12 cellular contexts compared by ENCODE assay signal in the genomic region with DNA sequence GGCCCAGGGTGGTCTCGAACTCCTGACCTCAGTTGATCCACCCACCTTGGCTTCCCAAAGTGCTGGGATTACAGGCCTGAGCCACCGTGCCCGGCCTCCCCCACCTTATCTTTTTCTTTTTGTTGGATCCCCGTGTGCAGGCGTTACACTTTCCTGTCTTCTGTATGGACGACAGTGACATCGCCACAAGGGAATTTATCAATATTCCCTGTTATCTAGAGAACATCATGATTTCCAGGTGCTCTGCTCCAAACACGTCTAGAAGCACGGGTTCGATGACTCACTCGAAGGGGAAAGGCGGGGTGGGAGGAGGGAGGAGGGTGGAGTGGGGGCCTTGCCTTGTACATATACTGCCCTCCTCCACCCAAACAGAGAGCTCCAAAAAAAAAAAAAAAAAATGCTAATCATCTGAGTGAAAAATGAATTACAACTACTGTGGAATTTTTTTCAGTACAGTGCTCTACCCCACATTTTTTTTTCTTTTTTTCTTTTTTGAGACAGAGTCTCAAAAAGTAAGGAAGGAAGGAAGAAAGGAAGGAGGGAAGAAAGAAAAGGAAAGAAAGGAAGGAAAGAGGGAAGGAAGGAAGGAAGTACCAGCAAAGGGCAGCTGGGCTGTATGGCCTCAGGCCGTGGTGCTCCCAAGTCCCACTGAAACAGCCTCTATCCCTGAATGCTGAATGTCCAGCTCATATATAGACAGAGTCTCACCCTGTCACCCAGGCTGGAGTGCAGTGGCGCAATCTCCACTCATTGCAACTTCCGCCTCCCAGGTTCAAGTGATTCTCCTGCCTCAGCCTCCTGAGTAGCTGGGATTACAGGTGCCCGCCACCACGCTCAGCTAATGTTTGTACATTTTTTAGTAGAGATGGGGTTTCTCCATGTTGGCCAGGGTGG. TPM values are rescaled to one million over a fixed set of nuclear protein-coding genes. Genes with fewer than 3 reads are reported as not detected.
DNase-seq lines count a peak whose midpoint lies in the region; ATAC-seq and TF ChIP-seq lines count a peak whose summit lies in the region.
"Had no signal": no experiment of that assay in that cellular context is flagged by ENCODE, and none has a peak within 500 bp of the region (broad histone marks: within the 10 kb centered on the region; RNA-seq: fewer than 3 reads in every experiment).

No MANE protein-coding gene starts in this region.

- no peak overlapping the region for H3K9ac ChIP-seq in IMR-90 (ENCODE audit: low read depth, low read length)
- H3K9ac ChIP-seq: KMS-11 had no signal

- in situ Hi-C loops in IMR-90 (cut with MboI; ENCODE audit: low sequenced_read_pairs), result no loop called here

- H2BK120ac ChIP-seq in IMR-90 (ENCODE audit: low read depth, low read length), result no peak overlapping the region

- H3K23ac ChIP-seq in IMR-90 (ENCODE audit: low read depth, low read length), result no peak overlapping the region

- POLR2A ChIA-PET in A673 (lab: Charles Lee; ENCODE audit: low non-redundant PET), result no interaction called here
- POLR2A ChIA-PET in IMR-90 (lab: Charles Lee; ENCODE audit: unreplicated experiment), result no interaction called here
- POLR2A ChIA-PET in OCI-LY7 (lab: Charles Lee), result interaction anchor here (0.6 kb wide), 2 partner anchors 234 to 671 kb away, joined by 3 to 5 read pairs; no protein-coding TSS in a partner anchor

- no peak for TF ChIP-seq CTCF in A673 (conservative IDR thresholded peaks at IDR 0.05; ENCODE audit: low read depth, low read length)
- TF ChIP-seq CTCF in IMR-90 (conservative IDR thresholded peaks at IDR 0.05; ENCODE audit: low read depth, low read length), result no peak
- TF ChIP-seq CTCF in lower leg skin (IDR thresholded peaks at IDR 0.05), result no peak
- TF ChIP-seq CTCF in OCI-LY7 (conservative IDR thresholded peaks at IDR 0.05; ENCODE audit: low read length), result no peak

- WGBS in IMR-90 (ENCODE audit: extremely low coverage in 2 of 2, insufficient read length in 1 of 2), 2 experiments, result 71% methylated on average over 4 of the region's 17 CpGs; no CpG with 5 or more reads in 1 of the 2 experiments
- 49 to 62% methylated on average over 17 of the region's 17 CpGs for WGBS in lower leg skin, 2 donors

- no peak overlapping the region for H2BK20ac ChIP-seq in IMR-90 (ENCODE audit: low read depth, low read length)

- no peak overlapping the region for H4K8ac ChIP-seq in IMR-90 (ENCODE audit: low read depth in 2 of 2, low read length in 2 of 2)

- H3K79me1 ChIP-seq in IMR-90 (ENCODE audit: low read depth in 1 of 2, low read length in 2 of 2), result no peaks in the 10 kb centered on the region; a peak in 1 of 4 replicates

- H3K4me1 ChIP-seq in A673 (ENCODE audit: insufficient read depth, low read length, poor library complexity, severe bottlenecking) (no peaks in the 10 kb centered on the region), IMR-90 (ENCODE audit: control insufficient read depth, insufficient read depth, low read length) (peaks cover 2% of the 10 kb centered on the region; the same call in 1 of the 2 replicates), OCI-LY7 (ENCODE audit: insufficient read depth, low read length, poor library complexity, severe bottlenecking) (no peaks in the 10 kb centered on the region)

- CTCF ChIA-PET in A673 (lab: Charles Lee) (interaction anchor here (0.6 kb wide), 1 partner anchor 66 kb away, joined by 3 read pairs; no protein-coding TSS in a partner anchor), IMR-90 (lab: Yijun Ruan, JAX) (interaction anchor here (0.6 kb wide), 1 partner anchor 311 kb away, joined by 3 read pairs; no protein-coding TSS in a partner anchor), OCI-LY7 (lab: Charles Lee; ENCODE audit: unreplicated experiment) (no interaction called here)

- no peak overlapping the region for H2AK5ac ChIP-seq in IMR-90 (ENCODE audit: low read depth, low read length)

- H3K9me1 ChIP-seq in IMR-90 (ENCODE audit: insufficient read depth, low read length), result no peaks in the 10 kb centered on the region

- H2AK9ac ChIP-seq in IMR-90 (replicated peaks; ENCODE audit: low read depth, low read length, poor library complexity), result no peak overlapping the region

- H3K27me3 ChIP-seq in A673 (replicated peaks; ENCODE audit: insufficient read depth, low read depth, low read length, poor library complexity), result no peaks in the 10 kb centered on the region
- no peaks in the 10 kb centered on the region for H3K27me3 ChIP-seq in IMR-90 (ENCODE audit: control insufficient read depth, insufficient read depth, low read length)

- no peak overlapping the region for H3K4me2 ChIP-seq in IMR-90 (ENCODE audit: low read depth, low read length)
- H3K4me2 ChIP-seq in OCI-LY7 (ENCODE audit: low read length), result no peak overlapping the region
- H3K4me2 ChIP-seq: KMS-11 had no signal

- H2AFZ ChIP-seq in IMR-90 (replicated peaks; ENCODE audit: low read length, poor library complexity) (no peak overlapping the region), OCI-LY7 (ENCODE audit: low read length) (no peak overlapping the region)

- TF ChIP-seq POLR2A in IMR-90 (IDR thresholded peaks at IDR 0.05; ENCODE audit: low read depth, low read length), result no peak
- TF ChIP-seq POLR2A in lower leg skin (IDR thresholded peaks at IDR 0.05), result no peak

- intact Hi-C loops in A673 (cut with micrococcal nuclease; ENCODE audit: unreplicated experiment) (no loop called here), IMR-90 (cut with micrococcal nuclease) (no loop called here), lower leg skin (cut with DNase I; ENCODE audit: low total_unique reads) (no loop called here), OCI-LY7 (cut with micrococcal nuclease; ENCODE audit: unreplicated experiment) (no loop called here)

- no peak overlapping the region for H2BK5ac ChIP-seq in IMR-90 (ENCODE audit: low read depth, low read length, poor library complexity, severe bottlenecking)

- no peak overlapping the region for H3K4ac ChIP-seq in IMR-90 (ENCODE audit: low read depth, low read length)

- no peak overlapping the region for H3K4me3 ChIP-seq in A673 (ENCODE audit: low read depth, low read length, poor library complexity, severe bottlenecking)
- H3K4me3 ChIP-seq in IMR-90 (ENCODE audit: insufficient read depth, low read depth, low read length), result no peak overlapping the region
- no peak overlapping the region for H3K4me3 ChIP-seq in lower leg skin (ENCODE audit: low read depth, poor library complexity, severe bottlenecking)
- H3K4me3 ChIP-seq in OCI-LY7 (ENCODE audit: low read depth, low read length, poor library complexity, severe bottlenecking), result no peak overlapping the region

- ATAC-seq in IMR-90 (ENCODE audit: low read depth), result peak; percentile 14; the same call in 1 of the 2 replicates

- no peak overlapping the region for H3K18ac ChIP-seq in IMR-90 (ENCODE audit: low read depth, low read length)

- H3K56ac ChIP-seq in IMR-90 (ENCODE audit: extremely low read depth, insufficient read depth, low read length), result no peak overlapping the region

- H3K14ac ChIP-seq in IMR-90 (replicated peaks; ENCODE audit: low read depth, low read length), result no peak overlapping the region

- H3K9me3 ChIP-seq in A673 (ENCODE audit: low read depth, low read length, poor library complexity, severe bottlenecking), result no peaks in the 10 kb centered on the region
- no peaks in the 10 kb centered on the region for H3K9me3 ChIP-seq in IMR-90 (ENCODE audit: control insufficient read depth, insufficient read depth, low read length)
- H3K9me3 ChIP-seq in OCI-LY7 (ENCODE audit: low read length), result no peaks in the 10 kb centered on the region

- no peak overlapping the region for H4K5ac ChIP-seq in IMR-90 (ENCODE audit: low read depth, low read length)

- H4K20me1 ChIP-seq in IMR-90 (ENCODE audit: insufficient read depth, low read length) (no peaks in the 10 kb centered on the region), OCI-LY7 (ENCODE audit: insufficient read depth, low read length) (no peaks in the 10 kb centered on the region)

- H3K79me2 ChIP-seq in OCI-LY7 (ENCODE audit: insufficient read depth, low read depth, low read length), result peaks cover 32% of the 10 kb centered on the region

- H4K91ac ChIP-seq in IMR-90 (ENCODE audit: insufficient read depth, low read depth, low read length), result no peak overlapping the region

- no peaks in the 10 kb centered on the region for H3K36me3 ChIP-seq in A673 (ENCODE audit: insufficient read depth, low read length, poor library complexity, severe bottlenecking)
- no peaks in the 10 kb centered on the region for H3K36me3 ChIP-seq in IMR-90 (ENCODE audit: control insufficient read depth, insufficient read depth, low read length)
- H3K36me3 ChIP-seq in OCI-LY7 (ENCODE audit: insufficient read depth, low read length), result peaks cover 4% of the 10 kb centered on the region; the same call in 1 of the 2 replicates

- dilution Hi-C loops in IMR-90 (cut with HindIII; ENCODE audit: low sequenced_read_pairs, unreplicated experiment), result no loop called here

- no peaks in the 10 kb centered on the region for H3K9me2 ChIP-seq in OCI-LY7 (ENCODE audit: insufficient read depth, low read length)

- peak; percentile 29 for DNase-seq in A673 (ENCODE audit: low spot score)
- peak; percentile 67 for DNase-seq in IMR-90
- DNase-seq in dermis microvascular lymphatic vessel endothelial cell (ENCODE audit: low read depth in 2 of 2), result peak; percentile 16 to 77
- DNase-seq in lower leg skin (ENCODE audit: low spot score in 2 of 2), result peak; percentile 77 to 90
- no peak for DNase-seq in OCI-LY7 (ENCODE audit: low spot score)
- DNase-seq in amniotic stem cell (lab: John Stamatoyannopoulos, UW), result no peak
- no peak for DNase-seq in NOMO-1 treated with dmso at 0.1 percent for 144 hours (lab: John Stamatoyannopoulos, UW; ENCODE audit: unreplicated experiment)
- no peak for DNase-seq in SKM-1 (lab: John Stamatoyannopoulos, UW; ENCODE audit: unreplicated experiment)
- DNase-seq: activated T-cell treated with anti-CD3 and anti-CD28 coated beads for 4 hours, NCI-H69, T1000 had no signal

- no peak for TF ChIP-seq RAD21 in IMR-90 (IDR thresholded peaks at IDR 0.05; ENCODE audit: low read length)

- no TSS peak for BruUV-seq in A673 (replicated peaks; lab: Mats Ljungman, UMichigan)
- no TSS peak for BruUV-seq in IMR-90 (replicated peaks; lab: Mats Ljungman, UMichigan)
- BruUV-seq in OCI-LY7 (replicated peaks; lab: Mats Ljungman, UMichigan), result no TSS peak

- H3K27ac ChIP-seq in A673 (ENCODE audit: low read depth, low read length, poor library complexity, severe bottlenecking) (no peak overlapping the region), IMR-90 (ENCODE audit: insufficient read depth, low read length) (no peak overlapping the region), OCI-LY7 (ENCODE audit: low read depth, low read length, poor library complexity, severe bottlenecking) (no peak overlapping the region)
- H3K27ac ChIP-seq: KMS-11 had no signal

- no peak overlapping the region for H2BK15ac ChIP-seq in IMR-90 (ENCODE audit: low read depth, low read length)

RNA-seq across cellular contexts. Expression of a gene that starts 36.8 kb away (rescaled TPM):
- total RNA-seq in A673 (2021) (12.9 and 15.5 TPM in 2 replicates), IMR-90 (2012; rRNA removed) (7.9 and 8.3 TPM in 2 replicates), dermis microvascular lymphatic vessel endothelial cell (38.3 and 65.6 TPM in 2 replicates), lower leg skin (100 to 1,000 TPM in 1 of 4 donors, 10 to 100 TPM in 3; 70.7 to 165 (median 89.2) TPM), OCI-LY7 (2022) (74.0 and 83.0 TPM in 2 replicates)
- 2.7 and 2.8 TPM in 2 replicates for polyA plus RNA-seq in IMR-90 (2012; rRNA removed)
- 1.8 and 2.4 TPM in 2 replicates for polyA plus RNA-seq in IMR-90 (2012; cell fraction: cytosol; rRNA removed)
- polyA plus RNA-seq in IMR-90 (2012; cell fraction: nucleus; rRNA removed; ENCODE audit: low replicate concordance), result 4.6 and 6.0 TPM in 2 replicates
- 57.7 and 90.3 TPM in 2 replicates for total RNA-seq in OCI-LY7 (2014; rRNA removed; shearing (Covaris generic))

Comparison
In these comparisons a context has a peak if more than half of its experiments do, and no peak if none do; other contexts are left out.
1. DNase-seq: peak in A673 (single experiment), IMR-90 (single experiment), dermis microvascular lymphatic vessel endothelial cell (2 of 2) and lower leg skin (2 of 2); none in OCI-LY7 (single experiment), amniotic stem cell (single experiment), NOMO-1 treated with dmso at 0.1 percent for 144 hours (single experiment) and SKM-1 (single experiment).